8 cellular contexts compared by ENCODE assay signal in the genomic region with DNA sequence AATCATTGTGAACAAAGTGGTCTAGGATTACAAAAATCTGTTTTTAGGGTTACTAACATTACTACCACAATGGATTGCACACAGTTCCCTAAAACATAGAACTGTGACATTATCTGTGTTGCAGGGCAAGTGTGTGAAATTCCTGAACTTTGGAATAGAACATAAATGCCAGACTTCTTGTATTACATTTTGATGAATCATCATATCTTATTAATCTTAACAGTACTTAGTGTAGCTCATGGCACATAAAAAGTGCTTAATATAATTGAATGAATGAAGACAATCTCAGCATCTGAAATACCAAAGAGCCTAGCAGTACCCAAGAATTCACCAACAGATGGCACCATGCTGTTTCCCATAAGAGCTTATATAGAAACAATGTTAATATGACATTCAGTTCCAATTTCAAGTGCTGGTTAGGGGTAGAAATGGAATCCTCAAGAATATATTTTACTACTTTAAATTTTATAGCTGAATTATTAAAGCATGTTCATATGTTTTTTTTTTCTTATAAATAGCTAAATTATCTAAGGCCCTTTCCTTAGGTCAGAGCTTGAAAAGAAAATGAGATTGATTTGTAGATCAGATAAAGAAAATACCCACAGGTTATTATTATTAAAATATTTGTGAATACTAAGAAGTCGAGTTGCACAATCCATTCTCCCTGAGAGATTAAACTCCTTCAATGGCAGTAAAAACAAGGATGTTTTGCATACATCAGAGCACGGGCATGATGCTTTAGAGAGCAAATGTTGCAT. TPM values are rescaled to one million over a fixed set of nuclear protein-coding genes. Genes with fewer than 3 reads are reported as not detected.
DNase-seq lines count a peak whose midpoint lies in the region; ATAC-seq and TF ChIP-seq lines count a peak whose summit lies in the region.

No MANE protein-coding gene starts in this region.

- H2BK12ac ChIP-seq in neuronal stem cell (ENCODE audit: low read length) = no peak overlapping the region

- peak; percentile 81 for ATAC-seq in GM18519 (IDR thresholded peaks at IDR 0.05; ENCODE audit: low FRiP score, unreplicated experiment)
- ATAC-seq in upper lobe of right lung = peak; percentile 41

- H4K8ac ChIP-seq in neuronal stem cell (ENCODE audit: low read depth, low read length) = no peak overlapping the region

- H3K36me3 ChIP-seq in BE2C (no peaks in the 10 kb centered on the region), adipocyte (ENCODE audit: control insufficient read depth, insufficient read depth, low read length, severe bottlenecking) (no peaks in the 10 kb centered on the region), hepatocyte (replicated peaks; ENCODE audit: insufficient read depth, low read depth) (no peaks in the 10 kb centered on the region), upper lobe of right lung (no peaks in the 10 kb centered on the region), neuronal stem cell (replicated peaks in 1 of 2; ENCODE audit: control insufficient read depth in 2 of 2, insufficient read depth in 2 of 2, low read length in 2 of 2) (no peaks in the 10 kb centered on the region)

- H2BK15ac ChIP-seq in neuronal stem cell (ENCODE audit: low read length) = no peak overlapping the region

- H3K4me1 ChIP-seq in BE2C (no peaks in the 10 kb centered on the region; the same call in 1 of the 2 replicates), adipocyte (ENCODE audit: control insufficient read depth, insufficient read depth, low read length) (no peaks in the 10 kb centered on the region), hepatocyte (ENCODE audit: insufficient read depth) (no peaks in the 10 kb centered on the region), upper lobe of right lung (no peaks in the 10 kb centered on the region), neuronal stem cell (ENCODE audit: control insufficient read depth in 2 of 2, insufficient read depth in 1 of 2, low read depth in 1 of 2, low read length in 2 of 2) (no peaks in the 10 kb centered on the region)

- H3K9me2 ChIP-seq in hepatocyte (replicated peaks; ENCODE audit: insufficient read depth) = no peaks in the 10 kb centered on the region

- H3K27ac ChIP-seq in hepatocyte (no peak overlapping the region), upper lobe of right lung (no peak overlapping the region), neuronal stem cell (replicated peaks; ENCODE audit: low read length) (no peak overlapping the region)

- H4K20me1 ChIP-seq in hepatocyte (ENCODE audit: insufficient read depth, poor library complexity, severe bottlenecking) = no peaks in the 10 kb centered on the region

- H2BK120ac ChIP-seq in neuronal stem cell (ENCODE audit: low read depth, low read length) = no peak overlapping the region

- H3K4me3 ChIP-seq in BE2C (ENCODE audit: low read depth, low read length) (no peak overlapping the region), LNCaP clone FGC (ENCODE audit: low read depth, low read length) (no peak overlapping the region), adipocyte (ENCODE audit: low read length) (no peak overlapping the region), hepatocyte (no peak overlapping the region), upper lobe of right lung (no peak overlapping the region), neuronal stem cell (ENCODE audit: low read length in 2 of 2) (no peak overlapping the region)

- H4K91ac ChIP-seq in neuronal stem cell (ENCODE audit: low read depth, low read length, poor library complexity) = no peak overlapping the region

- no peaks in the 10 kb centered on the region for H3K79me2 ChIP-seq in hepatocyte

- H3K9me3 ChIP-seq in BE2C = no peaks in the 10 kb centered on the region; the same call in 1 of the 2 replicates
- H3K9me3 ChIP-seq in adipocyte (ENCODE audit: control insufficient read depth, low read length) = peaks cover 3% of the 10 kb centered on the region
- no peaks in the 10 kb centered on the region for H3K9me3 ChIP-seq in hepatocyte (ENCODE audit: low read depth)
- H3K9me3 ChIP-seq in upper lobe of right lung = no peaks in the 10 kb centered on the region
- H3K9me3 ChIP-seq in neuronal stem cell (replicated peaks in 1 of 2; ENCODE audit: control insufficient read depth in 2 of 2, insufficient read depth in 1 of 2, low read depth in 1 of 2, low read length in 2 of 2) = no peaks in the 10 kb centered on the region

- no peak overlapping the region for H3K18ac ChIP-seq in neuronal stem cell (ENCODE audit: low read length)

- no peak overlapping the region for H3K23ac ChIP-seq in neuronal stem cell (ENCODE audit: low read depth, low read length, poor library complexity)

- intact Hi-C loops in upper lobe of right lung (cut with DNase I) = no loop called here

- H3K4me2 ChIP-seq in hepatocyte = no peak overlapping the region
- no peak overlapping the region for H3K4me2 ChIP-seq in neuronal stem cell (ENCODE audit: insufficient read depth, low read length, poor library complexity, severe bottlenecking)

- TF ChIP-seq CTCF in BE2C (IDR thresholded peaks at IDR 0.05; ENCODE audit: low read depth, low read length) (peak; percentile 84), LNCaP clone FGC (IDR thresholded peaks at IDR 0.05; ENCODE audit: control insufficient read depth, extremely low read depth, insufficient read depth) (peak; percentile 56), hepatocyte (IDR thresholded peaks at IDR 0.05; ENCODE audit: poor library complexity) (peak; percentile 71), upper lobe of right lung (IDR thresholded peaks at IDR 0.05) (peak; percentile 60)

- peak; percentile 35 for DNase-seq in BE2C
- peak; percentile 46 for DNase-seq in LNCaP clone FGC (ENCODE audit: low read depth)
- DNase-seq in adipocyte (ENCODE audit: low read depth) = peak; percentile 51
- peak; percentile 57 for DNase-seq in hepatocyte (ENCODE audit: low spot score)
- no peak for DNase-seq in upper lobe of right lung
- DNase-seq in T-helper 9 cell = no peak
- DNase-seq in neuronal stem cell (ENCODE audit: low spot score) = no peak

- H2AK5ac ChIP-seq in neuronal stem cell (ENCODE audit: low read depth, low read length) = no peak overlapping the region

- no peaks in the 10 kb centered on the region for H3K79me1 ChIP-seq in neuronal stem cell (ENCODE audit: low read depth, low read length)

- no peak overlapping the region for H3K4ac ChIP-seq in neuronal stem cell (ENCODE audit: low read length)

- no peak overlapping the region for H2BK5ac ChIP-seq in neuronal stem cell (ENCODE audit: low read length)

- no peak overlapping the region for H3K14ac ChIP-seq in neuronal stem cell (ENCODE audit: low read length)

- H3K27me3 ChIP-seq in BE2C = no peaks in the 10 kb centered on the region
- H3K27me3 ChIP-seq in adipocyte (replicated peaks; ENCODE audit: control insufficient read depth, insufficient read depth, low read length) = peaks cover 6% of the 10 kb centered on the region
- no peaks in the 10 kb centered on the region for H3K27me3 ChIP-seq in hepatocyte
- no peaks in the 10 kb centered on the region for H3K27me3 ChIP-seq in upper lobe of right lung
- no peaks in the 10 kb centered on the region for H3K27me3 ChIP-seq in neuronal stem cell (ENCODE audit: control insufficient read depth in 3 of 3, insufficient read depth in 3 of 3, low read depth in 1 of 3, low read length in 3 of 3)

- no peak overlapping the region for H2AFZ ChIP-seq in hepatocyte
- no peak overlapping the region for H2AFZ ChIP-seq in neuronal stem cell (ENCODE audit: low read length)

- no peak overlapping the region for H3K9ac ChIP-seq in adipocyte (ENCODE audit: low read length)
- no peak overlapping the region for H3K9ac ChIP-seq in neuronal stem cell (ENCODE audit: low read depth, low read length, poor library complexity)

- WGBS in hepatocyte (ENCODE audit: low lambda C conversion rate, missing lambda C conversion rate) = 57% methylated on average over 2 of the region's 2 CpGs
- WGBS in neuronal stem cell (ENCODE audit: extremely low coverage in 2 of 2, insufficient read length in 2 of 2, insufficient replicate concordance in 1 of 2), 2 donors = no CpG with 5 or more reads among the region's 2 CpGs

RNA-seq across cellular contexts. Expression of gene SHISA3, which starts 25.8 kb away (rescaled TPM):
- 3.8 TPM for polyA plus RNA-seq in BE2C (2012; ENCODE audit: insufficient read depth, insufficient read length, low read depth)
- total RNA-seq in hepatocyte (0.17 and 1.5 TPM in 2 replicates), upper lobe of right lung (5.8 TPM)
- polyA plus RNA-seq in hepatocyte = not detected in 2 replicates
- polyA plus RNA-seq in neuronal stem cell (2013, experiment 1 of 2) = 0.07 TPM
- polyA plus RNA-seq in neuronal stem cell (2013, experiment 2 of 2) = 0.12 TPM

Comparison
In these comparisons a context has a peak if more than half of its experiments do, and no peak if none do; other contexts are left out.
1. DNase-seq: peak in BE2C (single experiment), LNCaP clone FGC (single experiment), adipocyte (single experiment) and hepatocyte (single experiment); none in upper lobe of right lung (single experiment), T-helper 9 cell (single experiment) and neuronal stem cell (single experiment).
2. Peak in every context shown above with its lines, with median percentiles within 50 percentile points of each other: CTCF ChIP-seq.